Comparison of ENCODE assay signal across 20 cellular contexts in the genomic region with DNA sequence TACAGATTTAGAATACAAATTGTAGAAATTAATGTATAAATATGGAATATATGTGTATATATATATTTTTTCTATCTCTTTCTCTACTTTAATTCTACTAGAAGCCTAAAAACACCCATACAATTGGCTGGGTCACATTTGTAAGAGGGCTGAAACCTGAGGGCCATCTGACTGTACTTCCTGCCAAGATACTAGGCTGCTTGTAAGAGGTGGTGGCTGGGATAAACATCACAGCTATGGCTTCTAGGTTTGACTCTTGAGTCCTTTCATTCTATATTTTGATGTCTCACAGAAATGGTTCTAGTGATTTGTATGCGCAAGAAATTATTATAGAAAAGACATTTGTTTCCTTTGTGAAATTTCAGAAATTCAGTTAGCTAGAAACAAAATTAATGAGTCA.
"Had no signal": no experiment of that assay in that cellular context is flagged by ENCODE, and none has a peak within 500 bp of the region (broad histone marks: within the 10 kb centered on the region; RNA-seq: fewer than 3 reads in every experiment).

No MANE protein-coding gene starts in this region.

- H3K4me3 Mint-ChIP-seq: activated CD8-positive, alpha-beta memory T cell treated with anti-CD3 and anti-CD28 coated beads, Interleukin-2, amount 10 ng/mL, durations not matched to agents 7 days and 5 days; activated naive CD8-positive, alpha-beta T cell treated with anti-CD3 and anti-CD28 coated beads for 36 hours; mesothelial cell of epicardium; naive thymus-derived CD8-positive, alpha-beta T cell; stimulated activated memory B cell treated with anti-CD40 and anti-IgM and Interleukin-4, amounts not matched to agents 10 μg/mL and 1 μg/mL and 100 μg/mL, for 72 hours; type B pancreatic cell had no signal

- H3K27me3 ChIP-seq: vagina had no signal

- H3K36me3 ChIP-seq: left ventricle myocardium inferior, thoracic aorta, vagina had no signal

- H3K9me3 ChIP-seq: left ventricle myocardium inferior, thoracic aorta, vagina had no signal

- ATAC-seq: activated CD8-positive, alpha-beta memory T cell treated with anti-CD3 and anti-CD28 coated beads, Interleukin-2, amount 10 ng/mL, durations not matched to agents 7 days and 5 days; naive thymus-derived CD8-positive, alpha-beta T cell; sciatic nerve; stimulated activated memory B cell treated with anti-CD40 and anti-IgM and Interleukin-4, amounts not matched to agents 10 μg/mL and 1 μg/mL and 100 μg/mL, for 72 hours had no signal

- DNase-seq: activated CD4-positive, alpha-beta T cell treated with anti-CD3 and anti-CD28 coated beads for 1 hour; activated CD8-positive, alpha-beta memory T cell treated with anti-CD3 and anti-CD28 coated beads, Interleukin-2, amount 10 ng/mL, durations not matched to agents 7 days and 5 days; activated naive CD8-positive, alpha-beta T cell treated with anti-CD3 and anti-CD28 coated beads for 36 hours; activated T-cell treated with anti-CD3 and anti-CD28 coated beads for 4 hours; central memory CD4-positive, alpha-beta T cell; effector memory CD4-positive, alpha-beta T cell; foreskin melanocyte; head of caudate nucleus; hypothalamus; left ventricle myocardium inferior; naive thymus-derived CD8-positive, alpha-beta T cell; small intestine; stimulated activated CD4-positive, alpha-beta T cell treated with anti-CD3 and anti-CD28 coated beads, Interleukin-2, amount 100 ng/mL, for 24 hours had no signal

- H3K4me3 ChIP-seq: left ventricle myocardium inferior, thoracic aorta, vagina had no signal

- H3K27ac Mint-ChIP-seq: activated CD8-positive, alpha-beta memory T cell treated with anti-CD3 and anti-CD28 coated beads, Interleukin-2, amount 10 ng/mL, durations not matched to agents 7 days and 5 days; activated naive CD8-positive, alpha-beta T cell treated with anti-CD3 and anti-CD28 coated beads for 36 hours; mesothelial cell of epicardium; naive thymus-derived CD8-positive, alpha-beta T cell; stimulated activated memory B cell treated with anti-CD40 and anti-IgM and Interleukin-4, amounts not matched to agents 10 μg/mL and 1 μg/mL and 100 μg/mL, for 72 hours; type B pancreatic cell had no signal

- H3K36me3 Mint-ChIP-seq: activated CD8-positive, alpha-beta memory T cell treated with anti-CD3 and anti-CD28 coated beads, Interleukin-2, amount 10 ng/mL, durations not matched to agents 7 days and 5 days; activated naive CD8-positive, alpha-beta T cell treated with anti-CD3 and anti-CD28 coated beads for 36 hours; naive thymus-derived CD8-positive, alpha-beta T cell; stimulated activated memory B cell treated with anti-CD40 and anti-IgM and Interleukin-4, amounts not matched to agents 10 μg/mL and 1 μg/mL and 100 μg/mL, for 72 hours; type B pancreatic cell had no signal

- H3K4me1 Mint-ChIP-seq: naive thymus-derived CD8-positive, alpha-beta T cell; stimulated activated memory B cell treated with anti-CD40 and anti-IgM and Interleukin-4, amounts not matched to agents 10 μg/mL and 1 μg/mL and 100 μg/mL, for 72 hours had no signal

- H3K4me1 ChIP-seq: left ventricle myocardium inferior, vagina had no signal

- H3K27me3 Mint-ChIP-seq: activated CD8-positive, alpha-beta memory T cell treated with anti-CD3 and anti-CD28 coated beads, Interleukin-2, amount 10 ng/mL, durations not matched to agents 7 days and 5 days; activated naive CD8-positive, alpha-beta T cell treated with anti-CD3 and anti-CD28 coated beads for 36 hours; naive thymus-derived CD8-positive, alpha-beta T cell; stimulated activated memory B cell treated with anti-CD40 and anti-IgM and Interleukin-4, amounts not matched to agents 10 μg/mL and 1 μg/mL and 100 μg/mL, for 72 hours; type B pancreatic cell had no signal

- H3K9me3 Mint-ChIP-seq: activated naive CD8-positive, alpha-beta T cell treated with anti-CD3 and anti-CD28 coated beads for 36 hours; naive thymus-derived CD8-positive, alpha-beta T cell; stimulated activated memory B cell treated with anti-CD40 and anti-IgM and Interleukin-4, amounts not matched to agents 10 μg/mL and 1 μg/mL and 100 μg/mL, for 72 hours; type B pancreatic cell had no signal

- H3K27ac ChIP-seq: left ventricle myocardium inferior, thoracic aorta, vagina, VCaP had no signal
